8 cellular contexts compared by ENCODE assay signal in the genomic region with DNA sequence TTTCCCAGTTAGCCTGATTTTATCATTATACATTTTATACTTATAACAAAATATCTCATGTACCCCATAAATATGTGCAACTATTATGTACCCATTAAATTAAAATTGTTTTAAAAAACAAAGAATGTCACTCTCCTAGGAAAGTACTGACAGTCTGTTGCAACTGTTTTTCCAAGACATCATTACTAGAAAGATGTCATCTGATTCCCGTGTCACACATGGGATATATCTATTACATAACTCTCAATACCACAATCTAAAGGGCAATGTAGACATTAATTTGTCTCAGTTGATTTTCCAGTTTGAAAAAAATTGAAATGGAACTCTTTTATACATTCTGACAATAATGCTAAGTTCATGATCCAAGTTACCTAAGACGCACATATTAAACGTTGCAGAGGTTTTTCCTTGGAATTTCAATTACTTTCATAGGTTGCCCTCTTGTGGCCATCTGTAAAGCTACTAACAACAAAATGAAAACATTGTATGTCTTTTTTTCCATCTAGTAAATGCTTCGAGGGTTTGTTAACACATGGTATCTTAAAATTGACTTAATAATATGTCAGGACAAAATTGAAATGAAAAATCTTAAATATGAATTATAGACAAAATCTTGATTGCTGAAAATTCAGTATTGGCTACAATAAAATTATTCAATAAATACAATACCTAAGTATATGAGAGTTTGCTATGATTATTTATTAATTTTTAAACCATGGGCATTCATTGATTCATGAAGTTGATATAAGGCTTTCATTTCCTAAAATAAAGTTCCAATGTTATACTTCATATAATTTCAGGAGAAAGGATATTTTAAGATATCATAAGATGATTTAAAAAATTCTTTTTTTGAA.
DNase-seq lines count a peak whose midpoint lies in the region; ATAC-seq and TF ChIP-seq lines count a peak whose summit lies in the region.

No MANE protein-coding gene starts in this region.

- ATAC-seq in GM21786 (IDR thresholded peaks at IDR 0.05; ENCODE audit: unreplicated experiment): no peak
- ATAC-seq in HG02884 (IDR thresholded peaks at IDR 0.05; ENCODE audit: unreplicated experiment): no peak
- no peak for ATAC-seq in HG02610 (IDR thresholded peaks at IDR 0.05; ENCODE audit: unreplicated experiment)

- TF ChIP-seq CTCF in retinal pigment epithelial cell (conservative IDR thresholded peaks at IDR 0.05; ENCODE audit: low read depth, low read length): peak; percentile 62

- no peak overlapping the region for H3K4me3 ChIP-seq in retinal pigment epithelial cell (ENCODE audit: low read length)

- peak; percentile 37 for DNase-seq in DMS 273 treated with DMSO at 0.1 percent for 48 hours (lab: John Stamatoyannopoulos, UW)
- peak; percentile 12 for DNase-seq in LHCN-M2 (ENCODE audit: low read depth)
- DNase-seq in RKO (ENCODE audit: low spot score): peak; percentile 71
- peak; percentile 43 for DNase-seq in fibroblast of gingiva (ENCODE audit: low read depth)
- DNase-seq in retinal pigment epithelial cell (ENCODE audit: low read depth): peak; percentile 13

Comparison
In these comparisons a context has a peak if more than half of its experiments do, and no peak if none do; other contexts are left out.
1. DNase-seq: peak in every context shown above with its lines; median percentile 71 in RKO; 43 in fibroblast of gingiva; 37 in DMS 273 treated with DMSO at 0.1 percent for 48 hours; 13 in retinal pigment epithelial cell; 12 in LHCN-M2.